In the genomic region with DNA sequence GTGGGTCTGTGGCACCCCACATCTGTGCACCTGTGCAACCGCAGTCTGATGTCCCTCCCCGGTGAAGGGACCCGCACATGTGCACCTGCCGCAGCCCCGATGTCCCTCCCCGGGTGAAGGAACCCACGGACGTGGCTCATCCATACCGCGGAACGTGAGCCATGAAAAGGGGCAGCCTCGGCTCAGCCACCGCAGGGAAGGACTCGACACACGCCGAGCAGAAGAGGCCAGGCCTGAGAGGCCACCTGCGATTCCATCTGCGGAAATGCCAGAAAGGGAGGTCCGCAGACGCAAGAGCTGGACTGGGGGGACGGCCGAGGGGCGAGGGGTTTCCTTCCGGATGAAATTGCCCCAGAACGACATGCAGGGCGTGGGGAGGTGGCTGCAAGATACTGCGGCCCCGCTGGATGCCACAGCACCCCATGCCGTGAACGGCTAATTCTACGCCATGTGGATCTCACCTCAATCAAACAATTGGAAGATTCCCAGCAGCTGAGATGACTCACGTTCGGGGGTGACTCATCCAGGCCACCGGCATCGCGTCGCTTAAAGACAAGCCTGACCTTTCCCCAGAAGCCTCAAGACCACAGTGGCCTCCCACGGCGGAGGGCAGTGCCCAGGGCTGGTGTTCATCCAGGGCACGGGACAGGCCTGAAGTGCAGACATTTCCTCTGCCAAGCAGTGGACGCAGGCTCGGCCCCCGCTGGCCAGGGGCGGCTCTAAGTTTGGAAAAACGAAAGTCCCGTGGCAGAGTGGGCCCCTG, we compare ENCODE assay signal across 8 cellular contexts. TPM values are rescaled to one million over a fixed set of nuclear protein-coding genes. Genes with fewer than 3 reads are reported as not detected.
DNase-seq lines count a peak whose midpoint lies in the region; ATAC-seq and TF ChIP-seq lines count a peak whose summit lies in the region.

No MANE protein-coding gene starts in this region.

- peak; percentile 39 to 62 for ATAC-seq in CD4-positive, CD25-positive, alpha-beta regulatory T cell (ENCODE audit: low read depth in 2 of 2)
- no peak for ATAC-seq in GM21576 (IDR thresholded peaks at IDR 0.05; ENCODE audit: unreplicated experiment)

- no peak overlapping the region for H2AFZ ChIP-seq in PC-9
- H2AFZ ChIP-seq in hepatocyte: no peak overlapping the region

- DNase-seq in CD4-positive, CD25-positive, alpha-beta regulatory T cell: no peak
- DNase-seq in PC-9 (peak; percentile 92 to 96), hepatocyte (ENCODE audit: low spot score) (peak; percentile 77), esophagus squamous epithelium (lab: John Stamatoyannopoulos, UW) (no peak), NCI-H1105 (lab: John Stamatoyannopoulos, UW) (no peak)
- DNase-seq in activated T-helper 2 cell treated with anti-CD3 and anti-CD28 coated beads, Interferon-gamma antibody, Interleukin-2, Interleukin-4, amounts not matched to agents 10 μg/mL and 5 μg/mL and 100 μg/mL, durations not matched to agents 14 hours and 24 hours and 36 hours (ENCODE audit: low spot score): no peak
- peak; percentile 76 to 80 for DNase-seq in stimulated activated CD8-positive, alpha-beta memory T cell treated with anti-CD3 and anti-CD28 coated beads, Interleukin-15, amount 100 ng/mL, for 48 hours (ENCODE audit: low read depth in 2 of 2)

- H3K4me1 Mint-ChIP-seq in CD4-positive, CD25-positive, alpha-beta regulatory T cell: peaks cover 0 to 46% (median 15%) of the 10 kb centered on the region in 4 donors
- peaks cover 24% of the 10 kb centered on the region for H3K4me1 Mint-ChIP-seq in activated T-helper 2 cell treated with anti-CD3 and anti-CD28 coated beads, Interferon-gamma antibody, Interleukin-2, Interleukin-4, amounts not matched to agents 10 μg/mL and 5 μg/mL and 100 μg/mL, durations not matched to agents 14 hours and 24 hours and 36 hours (ENCODE audit: low read depth)

- peak overlapping the region in 1 of 4 donors; percentile 33 for H3K4me3 Mint-ChIP-seq in CD4-positive, CD25-positive, alpha-beta regulatory T cell
- peak overlapping the region; percentile 30 for H3K4me3 Mint-ChIP-seq in activated T-helper 2 cell treated with anti-CD3 and anti-CD28 coated beads, Interferon-gamma antibody, Interleukin-2, Interleukin-4, amounts not matched to agents 10 μg/mL and 5 μg/mL and 100 μg/mL, durations not matched to agents 14 hours and 24 hours and 36 hours (ENCODE audit: low read depth)

- H3K4me1 ChIP-seq in CD4-positive, CD25-positive, alpha-beta regulatory T cell (ENCODE audit: control insufficient read depth, insufficient read depth, low read length, poor library complexity, severe bottlenecking): peaks cover 41% of the 10 kb centered on the region
- H3K4me1 ChIP-seq in PC-9 (replicated peaks; ENCODE audit: insufficient read depth): peaks cover 33% of the 10 kb centered on the region
- peaks cover 3% of the 10 kb centered on the region for H3K4me1 ChIP-seq in hepatocyte (ENCODE audit: insufficient read depth)
- peaks cover 9 to 28% (median 15%) of the 10 kb centered on the region in 3 donors for H3K4me1 ChIP-seq in esophagus squamous epithelium

- WGBS in hepatocyte (ENCODE audit: low lambda C conversion rate, missing lambda C conversion rate): 79% methylated on average over 45 of the region's 46 CpGs
- WGBS in esophagus squamous epithelium, 2 donors: 68 to 75% methylated on average over 18 to 30 of the region's 46 CpGs

- H3K9me2 ChIP-seq in PC-9 (ENCODE audit: insufficient read depth): no peaks in the 10 kb centered on the region
- no peaks in the 10 kb centered on the region for H3K9me2 ChIP-seq in hepatocyte (replicated peaks; ENCODE audit: insufficient read depth)

- H3K9me3 Mint-ChIP-seq in CD4-positive, CD25-positive, alpha-beta regulatory T cell: peaks cover 0 to 4% (median 0%) of the 10 kb centered on the region in 7 donors
- no peaks in the 10 kb centered on the region for H3K9me3 Mint-ChIP-seq in activated T-helper 2 cell treated with anti-CD3 and anti-CD28 coated beads, Interferon-gamma antibody, Interleukin-2, Interleukin-4, amounts not matched to agents 10 μg/mL and 5 μg/mL and 100 μg/mL, durations not matched to agents 14 hours and 24 hours and 36 hours

- peak overlapping the region; percentile 9 to 75 (median 26) for H3K27ac Mint-ChIP-seq in CD4-positive, CD25-positive, alpha-beta regulatory T cell
- H3K27ac Mint-ChIP-seq in activated T-helper 2 cell treated with anti-CD3 and anti-CD28 coated beads, Interferon-gamma antibody, Interleukin-2, Interleukin-4, amounts not matched to agents 10 μg/mL and 5 μg/mL and 100 μg/mL, durations not matched to agents 14 hours and 24 hours and 36 hours: peak overlapping the region; percentile 66

- POLR2A ChIA-PET in PC-9 (lab: Charles Lee; ENCODE audit: unreplicated experiment): no interaction called here

- no peaks in the 10 kb centered on the region for H3K27me3 Mint-ChIP-seq in CD4-positive, CD25-positive, alpha-beta regulatory T cell
- H3K27me3 Mint-ChIP-seq in activated T-helper 2 cell treated with anti-CD3 and anti-CD28 coated beads, Interferon-gamma antibody, Interleukin-2, Interleukin-4, amounts not matched to agents 10 μg/mL and 5 μg/mL and 100 μg/mL, durations not matched to agents 14 hours and 24 hours and 36 hours (ENCODE audit: low read depth): peaks cover 16% of the 10 kb centered on the region

- BruUV-seq in PC-9 (replicated peaks; lab: Mats Ljungman, UMichigan): no TSS peak

- H3K27me3 ChIP-seq in CD4-positive, CD25-positive, alpha-beta regulatory T cell (ENCODE audit: control insufficient read depth, insufficient read depth, low read length): no peaks in the 10 kb centered on the region
- peaks cover 29% of the 10 kb centered on the region for H3K27me3 ChIP-seq in PC-9 (ENCODE audit: insufficient read depth, low read depth)
- H3K27me3 ChIP-seq in hepatocyte: no peaks in the 10 kb centered on the region
- peaks cover 0 to 82% (median 0%) of the 10 kb centered on the region in 4 donors for H3K27me3 ChIP-seq in esophagus squamous epithelium

- no peaks in the 10 kb centered on the region for H3K9me3 ChIP-seq in CD4-positive, CD25-positive, alpha-beta regulatory T cell (ENCODE audit: control insufficient read depth in 2 of 2, low read length in 2 of 2)
- H3K9me3 ChIP-seq in PC-9 (ENCODE audit: insufficient read depth, low read depth) (no peaks in the 10 kb centered on the region), hepatocyte (ENCODE audit: low read depth) (no peaks in the 10 kb centered on the region), esophagus squamous epithelium (no peaks in the 10 kb centered on the region)

- intact Hi-C loops in PC-9 (cut with micrococcal nuclease; ENCODE audit: unreplicated experiment): no loop called here
- intact Hi-C loops in activated T-helper 2 cell treated with anti-CD3 and anti-CD28 coated beads, Interferon-gamma antibody, Interleukin-2, Interleukin-4, amounts not matched to agents 10 μg/mL and 5 μg/mL and 100 μg/mL, durations not matched to agents 14 hours and 24 hours and 36 hours (cut with micrococcal nuclease): loop anchor here (5.0 kb wide), 1 partner anchor 35 kb away; no protein-coding TSS in a partner anchor
- intact Hi-C loops in esophagus squamous epithelium (cut with DNase I): no loop called here

- TF ChIP-seq CTCF in PC-9 (conservative IDR thresholded peaks at IDR 0.05) (no peak), hepatocyte (IDR thresholded peaks at IDR 0.05; ENCODE audit: poor library complexity) (no peak), esophagus squamous epithelium (IDR thresholded peaks at IDR 0.05) (no peak)

- CTCF ChIA-PET in PC-9 (lab: Charles Lee): no interaction called here

- TF ChIP-seq POLR2A in esophagus squamous epithelium (IDR thresholded peaks at IDR 0.05): no peak

- no peak overlapping the region for H3K4me3 ChIP-seq in CD4-positive, CD25-positive, alpha-beta regulatory T cell (ENCODE audit: low read depth, low read length)
- H3K4me3 ChIP-seq in PC-9 (no peak overlapping the region), hepatocyte (no peak overlapping the region), esophagus squamous epithelium (peak overlapping the region in 1 of 4 donors; percentile 44)

- H4K20me1 ChIP-seq in PC-9 (ENCODE audit: insufficient read depth) (no peaks in the 10 kb centered on the region), hepatocyte (ENCODE audit: insufficient read depth, poor library complexity, severe bottlenecking) (no peaks in the 10 kb centered on the region)

- H3K4me2 ChIP-seq in PC-9 (peak overlapping the region; percentile 56), hepatocyte (no peak overlapping the region)

- H3F3A ChIP-seq in PC-9 (ENCODE audit: insufficient read depth, low read depth): peaks cover 19% of the 10 kb centered on the region; the same call in 1 of the 2 replicates

- no peaks in the 10 kb centered on the region for H3K79me2 ChIP-seq in PC-9 (ENCODE audit: low read depth)
- no peaks in the 10 kb centered on the region for H3K79me2 ChIP-seq in hepatocyte

- no peak overlapping the region for H3K27ac ChIP-seq in CD4-positive, CD25-positive, alpha-beta regulatory T cell (ENCODE audit: insufficient read depth, low read length, poor library complexity, severe bottlenecking)
- no peak overlapping the region for H3K27ac ChIP-seq in PC-9
- no peak overlapping the region for H3K27ac ChIP-seq in hepatocyte
- no peak overlapping the region for H3K27ac ChIP-seq in esophagus squamous epithelium

- H3K36me3 Mint-ChIP-seq in CD4-positive, CD25-positive, alpha-beta regulatory T cell: no peaks in the 10 kb centered on the region
- H3K36me3 Mint-ChIP-seq in activated T-helper 2 cell treated with anti-CD3 and anti-CD28 coated beads, Interferon-gamma antibody, Interleukin-2, Interleukin-4, amounts not matched to agents 10 μg/mL and 5 μg/mL and 100 μg/mL, durations not matched to agents 14 hours and 24 hours and 36 hours (ENCODE audit: low read depth): no peaks in the 10 kb centered on the region

- H3K36me3 ChIP-seq in CD4-positive, CD25-positive, alpha-beta regulatory T cell (ENCODE audit: control insufficient read depth, insufficient read depth, low read length): no peaks in the 10 kb centered on the region
- H3K36me3 ChIP-seq in PC-9 (ENCODE audit: low read depth): no peaks in the 10 kb centered on the region
- no peaks in the 10 kb centered on the region for H3K36me3 ChIP-seq in hepatocyte (replicated peaks; ENCODE audit: insufficient read depth, low read depth)
- no peaks in the 10 kb centered on the region for H3K36me3 ChIP-seq in esophagus squamous epithelium

RNA-seq across cellular contexts. Expression of gene SOX8, which starts 21.0 kb away (rescaled TPM):
- total RNA-seq in CD4-positive, CD25-positive, alpha-beta regulatory T cell: 1.1 TPM
- under 1 TPM; 0.16 to 0.53 (median 0.24) TPM for polyA plus RNA-seq in CD4-positive, CD25-positive, alpha-beta regulatory T cell
- not detected in 2 replicates for total RNA-seq in PC-9 (2021)
- total RNA-seq in activated T-helper 2 cell treated with anti-CD3 and anti-CD28 coated beads, Interferon-gamma antibody, Interleukin-2, Interleukin-4, amounts not matched to agents 10 μg/mL and 5 μg/mL and 100 μg/mL, durations not matched to agents 14 hours and 24 hours and 36 hours: 0.78 and 1.2 TPM in 2 replicates
- total RNA-seq in hepatocyte: 2.7 and 3.8 TPM in 2 replicates
- 3.8 and 4.7 TPM in 2 replicates for polyA plus RNA-seq in hepatocyte
- under 1 TPM in 3 of 4 donors, not detected in 1; 0.08 to 0.19 (median 0.09) TPM for total RNA-seq in esophagus squamous epithelium

RNA-seq across cellular contexts. Expression of gene LMF1, which starts 31.8 kb away (rescaled TPM):
- 40.0 TPM for total RNA-seq in CD4-positive, CD25-positive, alpha-beta regulatory T cell
- 10 to 100 TPM in 3 of 4 donors, 1 to 10 TPM in 1; 9.9 to 12.9 (median 11.3) TPM for polyA plus RNA-seq in CD4-positive, CD25-positive, alpha-beta regulatory T cell
- 31.3 and 35.6 TPM in 2 replicates for total RNA-seq in PC-9 (2021)
- 14.0 and 14.3 TPM in 2 replicates for total RNA-seq in activated T-helper 2 cell treated with anti-CD3 and anti-CD28 coated beads, Interferon-gamma antibody, Interleukin-2, Interleukin-4, amounts not matched to agents 10 μg/mL and 5 μg/mL and 100 μg/mL, durations not matched to agents 14 hours and 24 hours and 36 hours
- 25.8 and 27.2 TPM in 2 replicates for total RNA-seq in hepatocyte
- 29.3 and 34.3 TPM in 2 replicates for polyA plus RNA-seq in hepatocyte
- 10 to 100 TPM; 13.3 to 34.4 (median 23.8) TPM for total RNA-seq in esophagus squamous epithelium

Comparison
In these comparisons a context has a peak if more than half of its experiments do, and no peak if none do; other contexts are left out.
1. DNase-seq: peak in PC-9 (2 of 2), hepatocyte (single experiment) and stimulated activated CD8-positive, alpha-beta memory T cell treated with anti-CD3 and anti-CD28 coated beads, Interleukin-15, amount 100 ng/mL, for 48 hours (2 of 2); none in CD4-positive, CD25-positive, alpha-beta regulatory T cell (0 of 3), activated T-helper 2 cell treated with anti-CD3 and anti-CD28 coated beads, Interferon-gamma antibody, Interleukin-2, Interleukin-4, amounts not matched to agents 10 μg/mL and 5 μg/mL and 100 μg/mL, durations not matched to agents 14 hours and 24 hours and 36 hours (single experiment), esophagus squamous epithelium (single experiment) and NCI-H1105 (single experiment).